In genomic region chr9:106697799-106698591, GRCh38 we compare ENCODE assay signal across 8 cellular contexts.
DNase-seq lines count a peak whose midpoint lies in the region; ATAC-seq, FAIRE-seq and TF ChIP-seq lines count a peak whose summit lies in the region.

No MANE protein-coding gene starts in this region.

- H3K27me3 Mint-ChIP-seq in CD4-positive, alpha-beta T cell: no peaks in the 10 kb centered on the region

- no peaks in the 10 kb centered on the region for H3K79me2 ChIP-seq in parathyroid adenoma

- no peak for TF ChIP-seq CTCF in parathyroid adenoma (IDR thresholded peaks at IDR 0.05)
- TF ChIP-seq CTCF in CD4-positive, alpha-beta T cell (IDR thresholded peaks at IDR 0.05): no peak

- no peaks in the 10 kb centered on the region for H3K4me1 Mint-ChIP-seq in CD4-positive, alpha-beta T cell (ENCODE audit: low read depth)

- H3K27ac ChIP-seq in parathyroid adenoma: no peak overlapping the region
- H3K27ac ChIP-seq in CD4-positive, alpha-beta T cell (ENCODE audit: low read depth, low read length): no peak overlapping the region

- CTCF ChIA-PET in CD4-positive, alpha-beta T cell (lab: Charles Lee): no interaction called here

- H3K4me3 Mint-ChIP-seq in CD4-positive, alpha-beta T cell: no peak overlapping the region

- DNase-seq in HPDE6-E6E7 (ENCODE audit: extremely low spot score) (peak; percentile 44), RPMI8226 (peak; percentile 6), fibroblast of peridontal ligament (ENCODE audit: extremely low read depth) (peak; percentile 83), GM19239 (ENCODE audit: insufficient read length, low spot score) (no peak)
- DNase-seq in CD4-positive, alpha-beta T cell: no peak

- H3K9me3 Mint-ChIP-seq in CD4-positive, alpha-beta T cell: no peaks in the 10 kb centered on the region

- no peaks in the 10 kb centered on the region for H3K27me3 ChIP-seq in parathyroid adenoma (ENCODE audit: control insufficient read depth, insufficient read depth, low read length)
- H3K27me3 ChIP-seq in CD4-positive, alpha-beta T cell (ENCODE audit: control insufficient read depth, insufficient read depth, low read length): no peaks in the 10 kb centered on the region

- peak overlapping the region; percentile 30 for H3K4me3 ChIP-seq in parathyroid adenoma (ENCODE audit: low read depth, low read length)

- H3K9me3 ChIP-seq in parathyroid adenoma (ENCODE audit: control insufficient read depth, low read length): no peaks in the 10 kb centered on the region
- H3K9me3 ChIP-seq in CD4-positive, alpha-beta T cell (ENCODE audit: control insufficient read depth, low read length): no peaks in the 10 kb centered on the region

- H3K4me2 ChIP-seq in parathyroid adenoma (ENCODE audit: low read length): peak overlapping the region; percentile 53

- no peak overlapping the region for H3K27ac Mint-ChIP-seq in CD4-positive, alpha-beta T cell

- POLR2A ChIA-PET in CD4-positive, alpha-beta T cell (lab: Charles Lee): no interaction called here

- H3K36me3 Mint-ChIP-seq in CD4-positive, alpha-beta T cell (ENCODE audit: low read depth): no peaks in the 10 kb centered on the region

- peak overlapping the region; percentile 58 for H2AFZ ChIP-seq in parathyroid adenoma

- no peaks in the 10 kb centered on the region for H3K36me3 ChIP-seq in parathyroid adenoma (ENCODE audit: control insufficient read depth, insufficient read depth, low read length)

- no peak for FAIRE-seq in GM19239 (lab: Jason Lieb, UNC)

- no peak for ATAC-seq in activated CD4-positive, CD25-positive, alpha-beta regulatory T cell treated with anti-CD3 and anti-CD28 coated beads, Interleukin-2, amount 50 U/mL, for 24 hours
- ATAC-seq in HG02642 (IDR thresholded peaks at IDR 0.05; ENCODE audit: poor library complexity, unreplicated experiment): no peak
- no peak for ATAC-seq in CD4-positive, alpha-beta T cell (ENCODE audit: poor library complexity)

- no peaks in the 10 kb centered on the region for H3K4me1 ChIP-seq in parathyroid adenoma

- intact Hi-C loops in CD4-positive, alpha-beta T cell (cut with DNase I, micrococcal nuclease): loop anchor here in 1 of 2 experiments (1.0 kb wide), 1 partner anchor 11 kb away; no protein-coding TSS in a partner anchor

- no peak overlapping the region for H3K9ac ChIP-seq in parathyroid adenoma

Comparison
In these comparisons a context has a peak if more than half of its experiments do, and no peak if none do; other contexts are left out.
1. DNase-seq: peak in HPDE6-E6E7 (single experiment), RPMI8226 (single experiment) and fibroblast of peridontal ligament (single experiment); none in GM19239 (single experiment) and CD4-positive, alpha-beta T cell (0 of 10).